Comparison of ENCODE assay signal across 7 cellular contexts in genomic region chr2:120223034-120223912, GRCh38. TPM values are rescaled to one million over a fixed set of nuclear protein-coding genes. Genes with fewer than 3 reads are reported as not detected.
DNase-seq lines count a peak whose midpoint lies in the region; ATAC-seq, FAIRE-seq and TF ChIP-seq lines count a peak whose summit lies in the region.

TSS of gene TMEM185B (minus strand) at chr2:120223400. CDS start at chr2:120222976, 424 bp downstream.

- no peaks in the 10 kb centered on the region for H3K27me3 ChIP-seq in astrocyte (ENCODE audit: insufficient read depth, low read length)

- DNase-seq in NCI-H146 treated with DMSO at 0.1 percent for 48 hours (lab: John Stamatoyannopoulos, UW; ENCODE audit: unreplicated experiment): peak; percentile 87
- peak; percentile 82 for DNase-seq in T-helper 22 cell (ENCODE audit: low read depth)
- DNase-seq in astrocyte (ENCODE audit: low read depth): peak; percentile 59
- peak; percentile 61 to 87 for DNase-seq in hippocampal formation (lab: John Stamatoyannopoulos, UW)
- peak; percentile 95 for DNase-seq in sciatic nerve (ENCODE audit: low spot score)

- peaks cover 8% of the 10 kb centered on the region for H3K9me3 Mint-ChIP-seq in astrocyte (ENCODE audit: unreplicated experiment)

- H2AFZ ChIP-seq in astrocyte (ENCODE audit: low read depth, low read length): peak within 1 kb of the TSS; percentile 89

- no peak for TF ChIP-seq CTCF in astrocyte (IDR thresholded peaks at IDR 0.05; ENCODE audit: insufficient read depth, low read depth, low read length)

- peak within 1 kb of the TSS; percentile 86 for H3K27ac ChIP-seq in astrocyte (ENCODE audit: low read depth, low read length)

- peak; percentile 88 for ATAC-seq in GM18505 (IDR thresholded peaks at IDR 0.05; ENCODE audit: unreplicated experiment)
- peak; percentile 90 for ATAC-seq in HG02885 (IDR thresholded peaks at IDR 0.05; ENCODE audit: poor library complexity, unreplicated experiment)
- peak; percentile 98 for ATAC-seq in sciatic nerve

- H3K4me1 Mint-ChIP-seq in astrocyte (ENCODE audit: low read depth, unreplicated experiment): peaks cover 16% of the 10 kb centered on the region

- H3K9ac ChIP-seq in astrocyte (ENCODE audit: low read length): peak within 1 kb of the TSS; percentile 79

- H3K9me3 ChIP-seq in astrocyte (ENCODE audit: insufficient read depth, low read depth, low read length): peaks cover 7% of the 10 kb centered on the region

- intact Hi-C loops in sciatic nerve (cut with DNase I): no loop called here

- H3K27me3 Mint-ChIP-seq in astrocyte (ENCODE audit: low read depth, unreplicated experiment): peaks cover 35% of the 10 kb centered on the region

- peaks cover 21% of the 10 kb centered on the region for H3K79me2 ChIP-seq in astrocyte (ENCODE audit: insufficient read depth, low read length)

- H3K4me1 ChIP-seq in astrocyte (ENCODE audit: insufficient read depth, low read length): peaks cover 4% of the 10 kb centered on the region

- no peak for FAIRE-seq in astrocyte (lab: Jason Lieb, UNC)

- H3K4me3 ChIP-seq in astrocyte (ENCODE audit: insufficient read depth, low read depth, low read length): peak within 1 kb of the TSS; percentile 66

- TF ChIP-seq POLR2A in GM18505 (IDR thresholded peaks at IDR 0.05; ENCODE audit: borderline replicate concordance, extremely low read depth, insufficient read depth, insufficient read length): peak; percentile 83

- peaks cover 26% of the 10 kb centered on the region for H4K20me1 ChIP-seq in astrocyte (ENCODE audit: insufficient read depth, low read length)

- peak within 1 kb of the TSS; percentile 90 for H3K4me3 Mint-ChIP-seq in astrocyte (ENCODE audit: unreplicated experiment)

- peaks cover 7% of the 10 kb centered on the region for H3K36me3 Mint-ChIP-seq in astrocyte (ENCODE audit: low read depth, unreplicated experiment)

- peak within 1 kb of the TSS; percentile 80 for H3K27ac Mint-ChIP-seq in astrocyte (ENCODE audit: unreplicated experiment)

- H3K4me2 ChIP-seq in astrocyte (ENCODE audit: low read length): peak within 1 kb of the TSS; percentile 85

- H3K36me3 ChIP-seq in astrocyte (ENCODE audit: insufficient read depth, low read length): no peaks in the 10 kb centered on the region

RNA-seq across cellular contexts. Expression of gene TMEM185B, which starts in this region (rescaled TPM):
- 27.9 and 30.8 TPM in 2 replicates for total RNA-seq in astrocyte
- total RNA-seq in sciatic nerve: 19.9 TPM

Comparison
In these comparisons a context has a peak if more than half of its experiments do, and no peak if none do; other contexts are left out.
1. Peak in every context shown above with its lines: DNase-seq, ATAC-seq, H3K4me3 ChIP-seq and H3K27ac ChIP-seq.